22 cellular contexts compared by ENCODE assay signal in genomic region chr21:15874610-15875009, GRCh38.
DNase-seq lines count a peak whose midpoint lies in the region; ATAC-seq and TF ChIP-seq lines count a peak whose summit lies in the region.
"Had no signal": no experiment of that assay in that cellular context is flagged by ENCODE, and none has a peak within 500 bp of the region (broad histone marks: within the 10 kb centered on the region; RNA-seq: fewer than 3 reads in every experiment).

No MANE protein-coding gene starts in this region.

- ATAC-seq in PC-3 (peak; percentile 79), left colon (peak; percentile 40)
- ATAC-seq: A549, Panc1 had no signal

- peak overlapping the region; percentile 23 for H3K4me3 ChIP-seq in PC-3 (ENCODE audit: low read length)
- H3K4me3 ChIP-seq in choroid plexus epithelial cell (ENCODE audit: low read depth, low read length), result no peak overlapping the region
- H3K4me3 ChIP-seq: A549 had no signal

- H3K36me3 ChIP-seq in PC-3 (ENCODE audit: low read depth, low read length), result peaks cover 32% of the 10 kb centered on the region

- H3K27ac ChIP-seq in C4-2B, result peak overlapping the region; percentile 57
- peak overlapping the region; percentile 87 for H3K27ac ChIP-seq in PC-3 (ENCODE audit: low read length)
- H3K27ac ChIP-seq: A549 had no signal

- no peaks in the 10 kb centered on the region for H4K20me1 ChIP-seq in PC-3 (ENCODE audit: low read length)

- peaks cover 24% of the 10 kb centered on the region for H3K4me1 ChIP-seq in PC-3 (ENCODE audit: insufficient read depth, low read length)
- H3K4me1 ChIP-seq: A549 had no signal

- POLR2A ChIA-PET in PC-3 (lab: Charles Lee; ENCODE audit: unreplicated experiment), result interaction anchor here (0.6 kb wide), 1 partner anchor 26 kb away, joined by 3 read pairs; no protein-coding TSS in a partner anchor

- no peaks in the 10 kb centered on the region for H3K79me2 ChIP-seq in PC-3 (ENCODE audit: low read length)

- no peaks in the 10 kb centered on the region for H3K9me2 ChIP-seq in PC-3 (replicated peaks; ENCODE audit: low read length)
- H3K9me2 ChIP-seq: SK-N-SH had no signal

- no peak for TF ChIP-seq CTCF in C4-2B (conservative IDR thresholded peaks at IDR 0.05)
- TF ChIP-seq CTCF in PC-3 (conservative IDR thresholded peaks at IDR 0.05; ENCODE audit: low read depth, low read length), result no peak
- no peak for TF ChIP-seq CTCF in choroid plexus epithelial cell (conservative IDR thresholded peaks at IDR 0.05; ENCODE audit: low read depth, low read length)

- BruUV-seq in PC-3 (replicated peaks; lab: Mats Ljungman, UMichigan), result no TSS peak

- H2AFZ ChIP-seq in PC-3 (ENCODE audit: low read length), result no peak overlapping the region

- peak overlapping the region; percentile 61 for H3K9ac ChIP-seq in PC-3 (ENCODE audit: low read length)
- H3K9ac ChIP-seq: SK-N-SH had no signal

- DNase-seq in PC-3 (peak; percentile 62), choroid plexus epithelial cell (ENCODE audit: low read depth) (peak; percentile 59), left colon (no peak), posterior cingulate gyrus (no peak), DMS114 treated with DMSO at 0.1 percent for 48 hours (lab: John Stamatoyannopoulos, UW; ENCODE audit: unreplicated experiment) (no peak), NCI-H187 (lab: John Stamatoyannopoulos, UW) (no peak)
- DNase-seq: Caco-2; CD4-positive, alpha-beta T cell; KBM-7; NCI-H1092; NCI-H1436 treated with DMSO at 0.1 percent for 48 hours; NCI-H2029; NCI-H2171; NCI-H345; NCI-H524; NCI-H774; NK-92 treated with Interleukin-12 subunit alpha and Interleukin-12 subunit beta, amount 100 ng/mL, for 24 hours; SIG-M5; SK-N-SH had no signal

- peaks cover 4% of the 10 kb centered on the region for H3F3A ChIP-seq in PC-3 (ENCODE audit: low read length, unreplicated experiment)

- no peaks in the 10 kb centered on the region for H3K27me3 ChIP-seq in PC-3 (ENCODE audit: low read length)

- H3K4me2 ChIP-seq in PC-3 (ENCODE audit: low read length), result peak overlapping the region; percentile 50
- H3K4me2 ChIP-seq: A549, SK-N-SH had no signal

- intact Hi-C loops in PC-3 (cut with micrococcal nuclease) (no loop called here), left colon (cut with DNase I, micrococcal nuclease) (no loop called here), posterior cingulate gyrus (cut with DNase I) (no loop called here)

- CTCF ChIA-PET in PC-3 (lab: Charles Lee), result no interaction called here

- H3K9me3 ChIP-seq in PC-3 (ENCODE audit: low read length), result no peaks in the 10 kb centered on the region
- H3K9me3 ChIP-seq: A549, Caco-2, SK-N-SH had no signal

Comparison
In these comparisons a context has a peak if more than half of its experiments do, and no peak if none do; other contexts are left out.
1. DNase-seq: peak in PC-3 (single experiment) and choroid plexus epithelial cell (single experiment); none in left colon (0 of 2), posterior cingulate gyrus (0 of 10), DMS114 treated with DMSO at 0.1 percent for 48 hours (single experiment) and NCI-H187 (0 of 2).